23 cellular contexts compared by ENCODE assay signal in genomic region chr9:30536494-30536893, GRCh38.
"Had no signal": no experiment of that assay in that cellular context is flagged by ENCODE, and none has a peak within 500 bp of the region (broad histone marks: within the 10 kb centered on the region; RNA-seq: fewer than 3 reads in every experiment).

No MANE protein-coding gene starts in this region.

- H3K4me3 Mint-ChIP-seq: immature natural killer cell; memory B cell; naive thymus-derived CD4-positive, alpha-beta T cell had no signal

- H2AFZ ChIP-seq: hepatocyte had no signal

- H3K4me3 ChIP-seq: coronary artery, dorsolateral prefrontal cortex, esophagus muscularis mucosa, gastroesophageal sphincter, heart left ventricle, hepatocyte, left lung, lung had no signal

- H3K27ac ChIP-seq: coronary artery, dorsolateral prefrontal cortex, esophagus muscularis mucosa, foreskin keratinocyte, gastroesophageal sphincter, heart left ventricle, hepatocyte, left lung had no signal

- H3K4me1 ChIP-seq: esophagus muscularis mucosa, foreskin keratinocyte, gastroesophageal sphincter, heart left ventricle, left lung had no signal

- H3K27me3 ChIP-seq: dorsolateral prefrontal cortex, esophagus muscularis mucosa, foreskin keratinocyte, gastroesophageal sphincter, heart left ventricle, hepatocyte, left lung had no signal

- H3K4me1 Mint-ChIP-seq: immature natural killer cell; memory B cell; naive thymus-derived CD4-positive, alpha-beta T cell had no signal

- H3K36me3 Mint-ChIP-seq: immature natural killer cell; memory B cell; naive thymus-derived CD4-positive, alpha-beta T cell had no signal

- H3K9me3 ChIP-seq: esophagus muscularis mucosa, gastroesophageal sphincter had no signal

- H3K36me3 ChIP-seq: esophagus muscularis mucosa, gastroesophageal sphincter, heart left ventricle, left lung had no signal

- H3K27me3 Mint-ChIP-seq: memory B cell; naive thymus-derived CD4-positive, alpha-beta T cell had no signal

- H3K27ac Mint-ChIP-seq: immature natural killer cell; memory B cell; naive thymus-derived CD4-positive, alpha-beta T cell had no signal

- H3K4me2 ChIP-seq: hepatocyte had no signal

- ATAC-seq: foreskin keratinocyte; gastroesophageal sphincter; heart left ventricle; left lung; left ventricle myocardium superior; naive thymus-derived CD4-positive, alpha-beta T cell had no signal

- H3K79me2 ChIP-seq: hepatocyte had no signal

- DNase-seq: dermis blood vessel endothelial cell; dorsolateral prefrontal cortex; effector CD4-positive, alpha-beta T cell; effector memory CD4-positive, alpha-beta T cell; foreskin keratinocyte; heart left ventricle; hypothalamus; immature natural killer cell; islet precursor cell; kidney; kidney glomerular epithelial cell; left lung; left ventricle myocardium superior; mammary epithelial cell; mesendoderm; midbrain; naive thymus-derived CD4-positive, alpha-beta T cell had no signal
